Comparison of ENCODE assay signal across 9 cellular contexts in the genomic region with DNA sequence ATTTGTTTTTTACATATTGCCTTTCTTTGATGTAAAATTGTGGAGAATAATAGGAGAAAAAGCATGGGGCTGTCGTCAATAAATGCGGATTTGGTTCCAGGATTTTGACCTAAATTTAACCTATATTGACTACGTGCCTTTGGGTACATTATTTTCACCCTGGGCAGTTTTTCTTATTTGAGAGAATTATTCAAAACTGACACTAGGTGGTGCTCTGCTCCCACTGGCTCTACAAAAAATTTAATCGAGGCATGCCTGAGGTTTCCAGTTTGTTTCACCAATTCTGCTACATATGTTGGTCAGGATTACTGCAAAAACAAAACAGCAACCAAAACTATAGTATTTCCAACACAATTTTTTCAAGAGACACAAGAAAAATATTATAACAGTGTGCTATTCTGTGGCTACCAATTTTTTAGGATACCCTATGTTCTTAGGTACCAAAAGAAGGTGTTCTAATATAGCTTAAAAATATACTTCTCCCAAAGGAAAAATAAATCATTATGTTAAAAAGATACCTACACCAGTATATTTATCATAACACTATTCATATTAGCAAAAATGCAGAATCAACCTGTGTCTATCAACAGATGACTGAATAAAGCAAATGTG. TPM values are rescaled to one million over a fixed set of nuclear protein-coding genes. Genes with fewer than 3 reads are reported as not detected.
DNase-seq lines count a peak whose midpoint lies in the region; ATAC-seq, FAIRE-seq and TF ChIP-seq lines count a peak whose summit lies in the region.
"Had no signal": no experiment of that assay in that cellular context is flagged by ENCODE, and none has a peak within 500 bp of the region (broad histone marks: within the 10 kb centered on the region; RNA-seq: fewer than 3 reads in every experiment).

No MANE protein-coding gene starts in this region.

- H3K9me3 Mint-ChIP-seq in activated CD4-positive, alpha-beta T cell treated with anti-CD3 and anti-CD28 coated beads, Interleukin-2, amount 10 ng/mL, durations not matched to agents 24 days and 14 days = no peaks in the 10 kb centered on the region
- H3K9me3 Mint-ChIP-seq: activated naive CD4-positive, alpha-beta T cell treated with anti-CD3 and anti-CD28 coated beads, Interleukin-2, amount 50 U/mL, for 72 hours had no signal

- H3K4me3 ChIP-seq in ascending aorta = no peak overlapping the region
- no peak overlapping the region for H3K4me3 ChIP-seq in kidney (ENCODE audit: low read length in 2 of 2)
- no peak overlapping the region for H3K4me3 ChIP-seq in vagina

- H3K9ac ChIP-seq in kidney (ENCODE audit: low read length in 2 of 2) = no peak overlapping the region

- no peaks in the 10 kb centered on the region for H3K36me3 Mint-ChIP-seq in activated CD4-positive, alpha-beta T cell treated with anti-CD3 and anti-CD28 coated beads, Interleukin-2, amount 10 ng/mL, durations not matched to agents 24 days and 14 days (ENCODE audit: low read depth)
- H3K36me3 Mint-ChIP-seq: activated naive CD4-positive, alpha-beta T cell treated with anti-CD3 and anti-CD28 coated beads, Interleukin-2, amount 50 U/mL, for 72 hours had no signal

- H3K4me1 ChIP-seq in ascending aorta (no peaks in the 10 kb centered on the region), kidney (ENCODE audit: control insufficient read depth in 1 of 2, insufficient read depth in 1 of 2, low read depth in 1 of 2, low read length in 2 of 2) (no peaks in the 10 kb centered on the region), vagina (peaks cover 10% of the 10 kb centered on the region)

- H3K36me3 ChIP-seq in ascending aorta (no peaks in the 10 kb centered on the region), kidney (ENCODE audit: control insufficient read depth in 1 of 2, insufficient read depth in 2 of 2, low read length in 2 of 2) (no peaks in the 10 kb centered on the region), vagina (no peaks in the 10 kb centered on the region)

- intact Hi-C loops in activated CD4-positive, alpha-beta T cell treated with anti-CD3 and anti-CD28 coated beads, Interleukin-2, amount 10 ng/mL, durations not matched to agents 24 days and 14 days (cut with micrococcal nuclease) = loop anchor here (1.0 to 10.0 kb wide), 3 partner anchors 108 to 586 kb away; a partner anchor contains a TSS
- intact Hi-C loops in ascending aorta (cut with DNase I) (loop anchor here (2.0 to 5.0 kb wide), 2 partner anchors 108 to 586 kb away; no protein-coding TSS in a partner anchor), kidney (cut with DNase I) (loop anchor here (5.0 kb wide), 1 partner anchor 106 kb away; no protein-coding TSS in a partner anchor), vagina (cut with DNase I) (loop anchor here (10.0 kb wide), 1 partner anchor 104 kb away; no protein-coding TSS in a partner anchor)

- DNase-seq in activated CD4-positive, alpha-beta T cell treated with anti-CD3 and anti-CD28 coated beads, Interleukin-2, amount 10 ng/mL, durations not matched to agents 24 days and 14 days = peak; percentile 61
- no peak for DNase-seq in activated CD4-positive, alpha-beta T cell treated with anti-CD3 and anti-CD28 coated beads for 48 hours
- DNase-seq in NCI-H1694 treated with DMSO at 0.1 percent for 48 hours (lab: John Stamatoyannopoulos, UW) (peak; percentile 68), ascending aorta (ENCODE audit: low spot score in 2 of 2) (no peak), kidney (no peak), vagina (ENCODE audit: extremely low spot score in 2 of 2) (no peak), HK-2 (ENCODE audit: unreplicated experiment) (no peak)

- H3K4me1 Mint-ChIP-seq in activated CD4-positive, alpha-beta T cell treated with anti-CD3 and anti-CD28 coated beads, Interleukin-2, amount 10 ng/mL, durations not matched to agents 24 days and 14 days = no peaks in the 10 kb centered on the region

- H3K27me3 ChIP-seq in ascending aorta (no peaks in the 10 kb centered on the region), vagina (no peaks in the 10 kb centered on the region)

- ATAC-seq in GM21737 (IDR thresholded peaks at IDR 0.05; ENCODE audit: unreplicated experiment) = peak; percentile 64

- FAIRE-seq in kidney (lab: Jason Lieb, UNC) = peak; percentile 54

- H3K27ac ChIP-seq in ascending aorta (no peak overlapping the region), kidney (ENCODE audit: low read depth in 2 of 2, low read length in 2 of 2) (no peak overlapping the region), vagina (no peak overlapping the region)

- peaks cover 19% of the 10 kb centered on the region for H3K27me3 Mint-ChIP-seq in activated CD4-positive, alpha-beta T cell treated with anti-CD3 and anti-CD28 coated beads, Interleukin-2, amount 10 ng/mL, durations not matched to agents 24 days and 14 days

- H3K4me3 Mint-ChIP-seq in activated CD4-positive, alpha-beta T cell treated with anti-CD3 and anti-CD28 coated beads, Interleukin-2, amount 10 ng/mL, durations not matched to agents 24 days and 14 days = no peak overlapping the region

- TF ChIP-seq POLR2A in vagina (IDR thresholded peaks at IDR 0.05) = no peak

- TF ChIP-seq CTCF in ascending aorta (IDR thresholded peaks at IDR 0.05) (peak; percentile 30 to 77 (median 57)), kidney (IDR thresholded peaks at IDR 0.05; ENCODE audit: borderline replicate concordance, extremely low read depth, insufficient read depth) (peak; percentile 67), vagina (IDR thresholded peaks at IDR 0.05) (peak; percentile 35 to 72 (median 67))

- H3K9me3 ChIP-seq in ascending aorta (no peaks in the 10 kb centered on the region), kidney (ENCODE audit: control insufficient read depth in 1 of 2, low read length in 2 of 2) (no peaks in the 10 kb centered on the region), vagina (no peaks in the 10 kb centered on the region)

- H3K27ac Mint-ChIP-seq in activated CD4-positive, alpha-beta T cell treated with anti-CD3 and anti-CD28 coated beads, Interleukin-2, amount 10 ng/mL, durations not matched to agents 24 days and 14 days = no peak overlapping the region
- H3K27ac Mint-ChIP-seq: activated naive CD4-positive, alpha-beta T cell treated with anti-CD3 and anti-CD28 coated beads, Interleukin-2, amount 50 U/mL, for 72 hours had no signal

RNA-seq across cellular contexts. Expression of a gene that starts 48.6 kb away (rescaled TPM):
- not detected in 2 replicates for total RNA-seq in activated CD4-positive, alpha-beta T cell treated with anti-CD3 and anti-CD28 coated beads, Interleukin-2, amount 10 ng/mL, durations not matched to agents 24 days and 14 days
- total RNA-seq in ascending aorta (not detected), kidney (not detected), vagina (not detected)
- not detected for polyA plus RNA-seq in kidney (ENCODE audit: insufficient read depth, low read depth, low replicate concordance)
- total RNA-seq: activated naive CD4-positive, alpha-beta T cell treated with anti-CD3 and anti-CD28 coated beads, Interleukin-2, amount 50 U/mL, for 72 hours had no signal

RNA-seq across cellular contexts. Expression of a gene that starts 58.2 kb away (rescaled TPM):
- total RNA-seq in activated CD4-positive, alpha-beta T cell treated with anti-CD3 and anti-CD28 coated beads, Interleukin-2, amount 10 ng/mL, durations not matched to agents 24 days and 14 days = 0.28 and 0.42 TPM in 2 replicates
- 2.7 TPM for total RNA-seq in ascending aorta
- 10.7 TPM for total RNA-seq in kidney
- 14.1 TPM for polyA plus RNA-seq in kidney (ENCODE audit: insufficient read depth, low read depth, low replicate concordance)
- 44.7 TPM for total RNA-seq in vagina

Comparison
In these comparisons a context has a peak if more than half of its experiments do, and no peak if none do; other contexts are left out.
1. DNase-seq: peak in activated CD4-positive, alpha-beta T cell treated with anti-CD3 and anti-CD28 coated beads, Interleukin-2, amount 10 ng/mL, durations not matched to agents 24 days and 14 days (single experiment) and NCI-H1694 treated with DMSO at 0.1 percent for 48 hours (single experiment); none in activated CD4-positive, alpha-beta T cell treated with anti-CD3 and anti-CD28 coated beads for 48 hours (single experiment), ascending aorta (0 of 2), kidney (single experiment), vagina (0 of 2) and HK-2 (single experiment).
2. Peak in every context shown above with its lines, with median percentiles within 50 percentile points of each other: CTCF ChIP-seq.